19 cellular contexts compared by ENCODE assay signal in the genomic region with DNA sequence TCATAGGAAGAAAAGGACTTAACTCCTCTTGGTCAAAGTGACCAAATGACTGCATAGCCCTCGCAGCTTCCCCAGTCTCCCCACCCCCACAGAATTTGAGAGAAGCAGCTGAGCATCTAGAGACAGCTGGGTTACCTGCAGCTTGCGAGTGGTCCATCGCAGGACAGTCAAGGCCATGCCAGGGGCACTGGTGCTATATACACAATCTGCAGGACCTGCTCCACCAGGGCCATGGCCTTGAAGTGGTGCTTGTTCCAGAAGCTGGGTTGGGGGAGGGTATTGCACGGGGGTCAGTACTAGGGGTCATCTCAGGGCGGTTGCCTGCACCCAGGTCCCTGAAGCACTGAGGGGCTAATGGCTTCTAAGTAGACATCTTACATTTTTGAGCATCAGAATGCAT. TPM values are rescaled to one million over a fixed set of nuclear protein-coding genes. Genes with fewer than 3 reads are reported as not detected.
DNase-seq lines count a peak whose midpoint lies in the region; ATAC-seq, FAIRE-seq and TF ChIP-seq lines count a peak whose summit lies in the region.
"Had no signal": no experiment of that assay in that cellular context is flagged by ENCODE, and none has a peak within 500 bp of the region (broad histone marks: within the 10 kb centered on the region; RNA-seq: fewer than 3 reads in every experiment).

No MANE protein-coding gene starts in this region.

- no peak overlapping the region for H2BK20ac ChIP-seq in H1 (ENCODE audit: low read length)

- no peak overlapping the region for H3K56ac ChIP-seq in H1 (replicated peaks; ENCODE audit: insufficient read length, low read depth, low read length)

- H4K20me1 ChIP-seq in H1 (replicated peaks in 1 of 2; ENCODE audit: control insufficient read depth in 1 of 2, insufficient read depth in 2 of 2, low read length in 2 of 2), result peaks cover 4 to 11% of the 10 kb centered on the region in 2 experiments

- TF ChIP-seq CTCF in Panc1 (IDR thresholded peaks at IDR 0.05) (no peak), H1 (IDR thresholded peaks at IDR 0.05; ENCODE audit: control extremely low read depth in 1 of 3, insufficient read depth in 1 of 3, low read depth in 1 of 3, low read length in 3 of 3) (no peak)

- BruUV-seq in Panc1 (replicated peaks; lab: Mats Ljungman, UMichigan), result no TSS peak

- no peaks in the 10 kb centered on the region for H3K79me2 ChIP-seq in H1 (ENCODE audit: control insufficient read depth in 1 of 2, insufficient read depth in 2 of 2, low read length in 2 of 2)

- no peak overlapping the region for H4K91ac ChIP-seq in H1 (replicated peaks; ENCODE audit: insufficient read length, low read length)

- ATAC-seq in Panc1 (peak; percentile 13; the same call in 1 of the 2 replicates), GM21717 (IDR thresholded peaks at IDR 0.05; ENCODE audit: unreplicated experiment) (no peak)
- ATAC-seq: CD8-positive, alpha-beta T cell had no signal

- no peak overlapping the region for H2BK120ac ChIP-seq in H1 (replicated peaks; ENCODE audit: low read depth, low read length)

- WGBS in H1 (ENCODE audit: extremely low coverage in 1 of 2, insufficient coverage in 1 of 2, insufficient read length in 1 of 2, insufficient replicate concordance in 2 of 2, low coverage in 1 of 2, low lambda C conversion rate in 2 of 2, missing lambda C conversion rate in 1 of 2), 2 experiments, result 88% methylated on average over 5 of the region's 5 CpGs; no CpG with 5 or more reads in 1 of the 2 experiments

- no peak overlapping the region for H2BK15ac ChIP-seq in H1 (ENCODE audit: low read length)

- no peak for TF ChIP-seq RAD21 in H1 (IDR thresholded peaks at IDR 0.05 in 1 of 2, conservative IDR thresholded peaks at IDR 0.05 in 1 of 2; ENCODE audit: low read depth in 2 of 2, low read length in 2 of 2)

- 0 out of 2 replicates have a peak, but pooled peaks cover 3% of the 10 kb centered on the region for H3K36me3 ChIP-seq in Panc1 (ENCODE audit: control insufficient read depth, insufficient read depth, low read length)
- H3K36me3 ChIP-seq in H1 (ENCODE audit: control insufficient read depth in 2 of 4, insufficient read depth in 4 of 4, low read length in 3 of 4), result peaks cover 22 to 34% (median 33%) of the 10 kb centered on the region in 4 experiments
- peaks cover 36% of the 10 kb centered on the region for H3K36me3 ChIP-seq in MG63

- H2AK5ac ChIP-seq in H1 (ENCODE audit: low read depth, low read length), result no peak overlapping the region

- no peak for TF ChIP-seq EP300 in H1 (IDR thresholded peaks at IDR 0.05; ENCODE audit: borderline replicate concordance in 1 of 2, low read depth in 2 of 2, low read length in 2 of 2)

- H3K4ac ChIP-seq in H1 (replicated peaks; ENCODE audit: insufficient read length, low read depth, low read length), result no peak overlapping the region

- H3K23me2 ChIP-seq in H1 (ENCODE audit: low read depth, low read length), result no peaks in the 10 kb centered on the region

- H3K9me3 ChIP-seq in Panc1 (ENCODE audit: control insufficient read depth, insufficient read depth, low read depth, low read length), result no peaks in the 10 kb centered on the region
- no peaks in the 10 kb centered on the region for H3K9me3 ChIP-seq in H1 (ENCODE audit: insufficient read depth in 2 of 2, low read depth in 1 of 2, low read length in 1 of 2)
- no peaks in the 10 kb centered on the region for H3K9me3 ChIP-seq in MG63
- H3K9me3 ChIP-seq: SJSA1 had no signal

- H3K23ac ChIP-seq in H1 (ENCODE audit: insufficient read length), result no peak overlapping the region

- no peak overlapping the region for H3K9ac ChIP-seq in H1 (replicated peaks in 1 of 4; ENCODE audit: extremely low read depth in 1 of 4, low read depth in 3 of 4, low read length in 3 of 4)

- no peak for FAIRE-seq in H1 (lab: Jason Lieb, UNC)
- FAIRE-seq: RCC 7860 had no signal

- no peak overlapping the region for H3K4me2 ChIP-seq in H1 (ENCODE audit: insufficient read depth in 1 of 2, low read depth in 2 of 2, low read length in 2 of 2)

- no peak overlapping the region for H4K8ac ChIP-seq in H1 (ENCODE audit: extremely low read depth, insufficient read depth, low read length)

- no peak overlapping the region for H2AFZ ChIP-seq in H1 (ENCODE audit: low read length)

- H2BK5ac ChIP-seq in H1 (ENCODE audit: low read depth, low read length), result no peak overlapping the region

- TF ChIP-seq POLR2A in GM19193 (IDR thresholded peaks at IDR 0.05; ENCODE audit: extremely low read depth, insufficient read depth, insufficient read length) (peak; percentile 25), H1 (IDR thresholded peaks at IDR 0.05; ENCODE audit: control extremely low read depth in 1 of 2, low read depth in 2 of 2, low read length in 2 of 2) (no peak)

- CTCF ChIA-PET in Panc1 (lab: Charles Lee) (no interaction called here), H1 (lab: Charles Lee; ENCODE audit: partially characterized antibody) (interaction anchor here (1.1 kb wide), 1 partner anchor 398 kb away, joined by 3 read pairs; no protein-coding TSS in a partner anchor)

- no peak overlapping the region for H3K18ac ChIP-seq in H1 (ENCODE audit: extremely low read depth, low read length)

- peaks cover 5% of the 10 kb centered on the region; the same call in 1 of the 2 replicates for H3K79me1 ChIP-seq in H1 (ENCODE audit: low read depth, low read length)

- H3K27ac ChIP-seq in Panc1 (ENCODE audit: low read length) (no peak overlapping the region), H1 (ENCODE audit: low read depth, low read length) (no peak overlapping the region)
- H3K27ac ChIP-seq: 22Rv1, SJSA1 had no signal

- H3K4me1 ChIP-seq in Panc1 (ENCODE audit: control insufficient read depth, insufficient read depth, low read length) (no peaks in the 10 kb centered on the region), H1 (replicated peaks in 1 of 4; ENCODE audit: control insufficient read depth in 3 of 4, insufficient read depth in 4 of 4, low read length in 3 of 4) (no peaks in the 10 kb centered on the region)
- H3K4me1 ChIP-seq: SJSA1 had no signal

- DNase-seq in DMS 273 (lab: John Stamatoyannopoulos, UW; ENCODE audit: unreplicated experiment) (peak; percentile 34), DMS 273 treated with DMSO at 0.1 percent for 48 hours (lab: John Stamatoyannopoulos, UW) (no peak), Panc1 (ENCODE audit: low read depth, low spot score) (no peak), H1 (ENCODE audit: low read depth in 1 of 2, low spot score in 2 of 2) (no peak), MG63 (no peak), Ammon's horn (ENCODE audit: low spot score) (no peak)
- DNase-seq: C1 segment of cervical spinal cord; CD8-positive, alpha-beta T cell; GDM1; NCI-H1105; NCI-H146; NCI-H2029 treated with DMSO at 0.1 percent for 48 hours; NCI-H2171; NCI-H526 had no signal

- intact Hi-C loops in Panc1 (cut with micrococcal nuclease; ENCODE audit: unreplicated experiment), result no loop called here

- H2BK12ac ChIP-seq in H1 (ENCODE audit: low read depth, low read length), result no peak overlapping the region

- H4K5ac ChIP-seq in H1 (ENCODE audit: insufficient read length, low read depth, low read length), result no peak overlapping the region

- no peak overlapping the region for H3K14ac ChIP-seq in H1 (ENCODE audit: insufficient read length)

- H3K4me3 ChIP-seq in Panc1 (ENCODE audit: low read depth in 2 of 2, low read length in 2 of 2), result no peak overlapping the region
- H3K4me3 ChIP-seq in H1 (ENCODE audit: extremely low read depth in 1 of 4, insufficient read depth in 2 of 4, low read depth in 3 of 4, low read length in 4 of 4), result no peak overlapping the region
- no peak overlapping the region for H3K4me3 ChIP-seq in MG63
- H3K4me3 ChIP-seq: SJSA1 had no signal

- H3K27me3 ChIP-seq in Panc1 (ENCODE audit: control insufficient read depth, insufficient read depth, low read length) (no peaks in the 10 kb centered on the region), H1 (replicated peaks in 1 of 4; ENCODE audit: control insufficient read depth in 3 of 4, extremely low read depth in 1 of 4, insufficient read depth in 3 of 4, low read length in 3 of 4) (no peaks in the 10 kb centered on the region), MG63 (no peaks in the 10 kb centered on the region)
- H3K27me3 ChIP-seq: SJSA1 had no signal

- in situ Hi-C loops in Panc1 (cut with HindIII; ENCODE audit: low pct_unique_long_range_greater_than_20kb, low sequenced_read_pairs), result no loop called here

- POLR2A ChIA-PET in Panc1 (lab: Charles Lee), result no interaction called here
- POLR2A ChIA-PET in H1 (lab: Charles Lee; ENCODE audit: partially characterized antibody), result interaction anchor here (0.6 to 7.5 kb wide), 6 partner anchors 9 to 340 kb away, joined by 3 to 83 read pairs (median 4); a partner anchor contains a TSS

RNA-seq across cellular contexts. Expression of a gene that starts 10.4 kb away (rescaled TPM):
- 90.1 TPM for total RNA-seq in Panc1 (2021; ENCODE audit: unreplicated experiment)
- 56.4 TPM for polyA plus RNA-seq in Panc1 (2012; ENCODE audit: insufficient read length)
- total RNA-seq in H1 (2021; fragmentation: NEBNext Ultra II Directional; extraction: Animal tissue kit (Norgen Biotek cat#: 25700)), result 54.5 and 64.3 TPM in 2 replicates
- polyA plus RNA-seq in H1 (2011; rRNA removed), result 36.9 and 38.4 TPM in 2 replicates
- 55.1 TPM for polyA plus RNA-seq in H1 (2011; cell fraction: cytosol; rRNA removed)
- 27.5 TPM for polyA plus RNA-seq in H1 (2011; cell fraction: nucleus; rRNA removed)
- polyA plus RNA-seq in H1 (2012, experiment 1 of 2), result 51.3 to 58.9 TPM (median 51.9 TPM) in 4 replicates
- 46.8 TPM for polyA plus RNA-seq in H1 (2012, experiment 2 of 2)
- 42.7 TPM for polyA plus RNA-seq in H1 (2013, experiment 1 of 2)
- polyA plus RNA-seq in H1 (2013, experiment 2 of 2), result 44.0 TPM
- 25.1 and 25.2 TPM in 2 replicates for polyA minus RNA-seq in H1 (2011; rRNA and poly(A)+ RNA removed)
- polyA minus RNA-seq in H1 (2011; cell fraction: cytosol; rRNA and poly(A)+ RNA removed), result 18.6 TPM
- 22.7 TPM for polyA minus RNA-seq in H1 (2011; cell fraction: nucleus; rRNA and poly(A)+ RNA removed)
- 97.4 and 130 TPM in 2 replicates for total RNA-seq in MG63 (2014; rRNA removed; shearing (Covaris generic); ENCODE audit: low replicate concordance)

RNA-seq across cellular contexts. Expression of a gene that starts 10.7 kb away (rescaled TPM):
- total RNA-seq in Panc1 (2021; ENCODE audit: unreplicated experiment), result 103 TPM
- 111 TPM for polyA plus RNA-seq in Panc1 (2012; ENCODE audit: insufficient read length)
- 45.1 and 51.0 TPM in 2 replicates for total RNA-seq in H1 (2021; fragmentation: NEBNext Ultra II Directional; extraction: Animal tissue kit (Norgen Biotek cat#: 25700))
- 53.5 and 95.9 TPM in 2 replicates for polyA plus RNA-seq in H1 (2011; rRNA removed)
- polyA plus RNA-seq in H1 (2011; cell fraction: cytosol; rRNA removed), result 26.8 TPM
- 106 TPM for polyA plus RNA-seq in H1 (2011; cell fraction: nucleus; rRNA removed)
- polyA plus RNA-seq in H1 (2012, experiment 1 of 2), result 33.4 to 42.2 TPM (median 38.3 TPM) in 4 replicates
- polyA plus RNA-seq in H1 (2012, experiment 2 of 2), result 21.4 TPM
- 90.6 TPM for polyA plus RNA-seq in H1 (2013, experiment 1 of 2)
- 69.2 TPM for polyA plus RNA-seq in H1 (2013, experiment 2 of 2)
- polyA minus RNA-seq in H1 (2011; rRNA and poly(A)+ RNA removed), result 42.1 and 68.8 TPM in 2 replicates
- polyA minus RNA-seq in H1 (2011; cell fraction: cytosol; rRNA and poly(A)+ RNA removed), result 38.1 TPM
- polyA minus RNA-seq in H1 (2011; cell fraction: nucleus; rRNA and poly(A)+ RNA removed), result 41.7 TPM
- 43.8 and 49.6 TPM in 2 replicates for total RNA-seq in MG63 (2014; rRNA removed; shearing (Covaris generic); ENCODE audit: low replicate concordance)

RNA-seq across cellular contexts. Expression of a gene that starts 26.5 kb away (rescaled TPM):
- 1.4 TPM for total RNA-seq in Panc1 (2021; ENCODE audit: unreplicated experiment)
- 0.47 TPM for polyA plus RNA-seq in Panc1 (2012; ENCODE audit: insufficient read length)
- 0.65 TPM in 2 replicates for total RNA-seq in H1 (2021; fragmentation: NEBNext Ultra II Directional; extraction: Animal tissue kit (Norgen Biotek cat#: 25700))
- polyA plus RNA-seq in H1 (2011; rRNA removed), result 0.62 and 0.72 TPM in 2 replicates
- 0.66 TPM for polyA plus RNA-seq in H1 (2011; cell fraction: cytosol; rRNA removed)
- 2.7 TPM for polyA plus RNA-seq in H1 (2011; cell fraction: nucleus; rRNA removed)
- polyA plus RNA-seq in H1 (2012, experiment 1 of 2), result 0.60 to 1.0 TPM (median 0.71 TPM) in 4 replicates
- polyA plus RNA-seq in H1 (2012, experiment 2 of 2), result 0.43 TPM
- 0.49 TPM for polyA plus RNA-seq in H1 (2013, experiment 1 of 2)
- polyA plus RNA-seq in H1 (2013, experiment 2 of 2), result 0.59 TPM
- polyA minus RNA-seq in H1 (2011; rRNA and poly(A)+ RNA removed), result 0.12 and 0.19 TPM in 2 replicates
- polyA minus RNA-seq in H1 (2011; cell fraction: cytosol; rRNA and poly(A)+ RNA removed), result not detected
- 0.80 TPM for polyA minus RNA-seq in H1 (2011; cell fraction: nucleus; rRNA and poly(A)+ RNA removed)
- 0.95 TPM in 1 of 2 replicates, not detected in the other for total RNA-seq in MG63 (2014; rRNA removed; shearing (Covaris generic); ENCODE audit: low replicate concordance)

RNA-seq across cellular contexts. Expression of a gene that starts 49.9 kb away (rescaled TPM):
- 86.6 TPM for total RNA-seq in Panc1 (2021; ENCODE audit: unreplicated experiment)
- polyA plus RNA-seq in Panc1 (2012; ENCODE audit: insufficient read length), result 125 TPM
- total RNA-seq in H1 (2021; fragmentation: NEBNext Ultra II Directional; extraction: Animal tissue kit (Norgen Biotek cat#: 25700)), result 32.0 and 34.5 TPM in 2 replicates
- 47.9 and 48.3 TPM in 2 replicates for polyA plus RNA-seq in H1 (2011; rRNA removed)
- 35.9 TPM for polyA plus RNA-seq in H1 (2011; cell fraction: cytosol; rRNA removed)
- polyA plus RNA-seq in H1 (2011; cell fraction: nucleus; rRNA removed), result 41.0 TPM
- 24.1 to 37.1 TPM (median 34.7 TPM) in 4 replicates for polyA plus RNA-seq in H1 (2012, experiment 1 of 2)
- polyA plus RNA-seq in H1 (2012, experiment 2 of 2), result 43.0 TPM
- 24.6 TPM for polyA plus RNA-seq in H1 (2013, experiment 1 of 2)
- polyA plus RNA-seq in H1 (2013, experiment 2 of 2), result 23.7 TPM
- polyA minus RNA-seq in H1 (2011; rRNA and poly(A)+ RNA removed), result 20.4 and 20.9 TPM in 2 replicates
- polyA minus RNA-seq in H1 (2011; cell fraction: cytosol; rRNA and poly(A)+ RNA removed), result 26.2 TPM
- polyA minus RNA-seq in H1 (2011; cell fraction: nucleus; rRNA and poly(A)+ RNA removed), result 25.6 TPM
- total RNA-seq in MG63 (2014; rRNA removed; shearing (Covaris generic); ENCODE audit: low replicate concordance), result 62.1 and 83.3 TPM in 2 replicates

RNA-seq across cellular contexts. Expression of a gene that starts 50.1 kb away (rescaled TPM):
- total RNA-seq in Panc1 (2021; ENCODE audit: unreplicated experiment), result 42.0 TPM
- 56.7 TPM for polyA plus RNA-seq in Panc1 (2012; ENCODE audit: insufficient read length)
- 14.0 and 16.8 TPM in 2 replicates for total RNA-seq in H1 (2021; fragmentation: NEBNext Ultra II Directional; extraction: Animal tissue kit (Norgen Biotek cat#: 25700))
- polyA plus RNA-seq in H1 (2011; rRNA removed), result 27.9 and 34.2 TPM in 2 replicates
- polyA plus RNA-seq in H1 (2011; cell fraction: cytosol; rRNA removed), result 23.4 TPM
- polyA plus RNA-seq in H1 (2011; cell fraction: nucleus; rRNA removed), result 21.8 TPM
- 11.6 to 22.2 TPM (median 17.2 TPM) in 4 replicates for polyA plus RNA-seq in H1 (2012, experiment 1 of 2)
- 13.6 TPM for polyA plus RNA-seq in H1 (2012, experiment 2 of 2)
- 14.9 TPM for polyA plus RNA-seq in H1 (2013, experiment 1 of 2)
- polyA plus RNA-seq in H1 (2013, experiment 2 of 2), result 14.4 TPM
- polyA minus RNA-seq in H1 (2011; rRNA and poly(A)+ RNA removed), result 14.6 and 17.5 TPM in 2 replicates
- 12.1 TPM for polyA minus RNA-seq in H1 (2011; cell fraction: cytosol; rRNA and poly(A)+ RNA removed)
- polyA minus RNA-seq in H1 (2011; cell fraction: nucleus; rRNA and poly(A)+ RNA removed), result 15.3 TPM
- 15.9 and 19.9 TPM in 2 replicates for total RNA-seq in MG63 (2014; rRNA removed; shearing (Covaris generic); ENCODE audit: low replicate concordance)
